ENCODE assay signal across 20 cellular contexts in the genomic region with DNA sequence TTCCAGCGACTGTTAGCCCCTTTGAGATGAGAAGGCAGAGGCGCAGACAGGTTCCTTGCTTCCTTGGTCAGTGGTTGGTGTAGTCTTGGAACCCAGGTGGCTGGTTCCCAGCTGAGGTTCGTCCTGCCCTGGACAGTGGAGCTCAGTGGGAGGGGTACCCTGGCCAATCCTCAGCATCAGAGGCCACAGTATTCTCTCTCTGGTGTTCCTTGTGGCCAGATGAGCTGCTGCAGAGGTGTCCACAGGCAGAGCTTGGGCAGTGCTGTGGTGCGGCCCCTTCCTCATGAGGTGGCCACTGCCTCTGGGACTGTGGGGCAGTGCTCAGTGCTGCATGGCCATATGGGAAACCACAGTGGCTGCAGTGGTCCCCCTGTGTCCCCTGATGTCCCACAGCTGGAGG.
"Had no signal": no experiment of that assay in that cellular context is flagged by ENCODE, and none has a peak within 500 bp of the region (broad histone marks: within the 10 kb centered on the region; RNA-seq: fewer than 3 reads in every experiment).

No MANE protein-coding gene starts in this region.

- H3K27ac Mint-ChIP-seq: activated CD8-positive, alpha-beta T cell treated with anti-CD3 and anti-CD28 coated beads, Interleukin-2, amount 10 ng/mL, durations not matched to agents 7 days and 5 days; T-helper 1 cell treated with Interleukin-12 subunit alpha and Interleukin-12 subunit beta and Interleukin-4 antibody, amounts not matched to agents 30 μg/mL and 1 μg/mL, for 36 hours had no signal

- H3K9me3 ChIP-seq: ascending aorta, body of pancreas had no signal

- H3K4me3 ChIP-seq: ascending aorta, body of pancreas had no signal

- H3K4me1 ChIP-seq: ascending aorta, body of pancreas had no signal

- H3K9me3 Mint-ChIP-seq: T-helper 1 cell treated with Interleukin-12 subunit alpha and Interleukin-12 subunit beta and Interleukin-4 antibody, amounts not matched to agents 30 μg/mL and 1 μg/mL, for 36 hours had no signal

- H3K27me3 ChIP-seq: ascending aorta, body of pancreas had no signal

- H3K4me3 Mint-ChIP-seq: activated CD8-positive, alpha-beta T cell treated with anti-CD3 and anti-CD28 coated beads, Interleukin-2, amount 10 ng/mL, durations not matched to agents 7 days and 5 days; T-helper 1 cell treated with Interleukin-12 subunit alpha and Interleukin-12 subunit beta and Interleukin-4 antibody, amounts not matched to agents 30 μg/mL and 1 μg/mL, for 36 hours had no signal

- H3K36me3 ChIP-seq: ascending aorta had no signal

- DNase-seq: activated CD4-positive, alpha-beta T cell treated with anti-CD3 and anti-CD28 coated beads for 48 hours; activated CD4-positive, alpha-beta T cell treated with anti-CD3 and anti-CD28 coated beads, Interleukin-2, amount 50 U/mL, for 4 hours; activated CD4-positive, CD25-positive, alpha-beta regulatory T cell treated with anti-CD3 and anti-CD28 coated beads, Interleukin-2, amount 50 U/mL, for 72 hours; activated CD8-positive, alpha-beta memory T cell treated with anti-CD3 and anti-CD28 coated beads, Interleukin-2, amount 50 U/mL, for 48 hours; activated CD8-positive, alpha-beta T cell treated with anti-CD3 and anti-CD28 coated beads, Interleukin-2, amount 10 ng/mL, durations not matched to agents 7 days and 5 days; activated naive CD4-positive, alpha-beta T cell treated with anti-CD3 and anti-CD28 coated beads, Interleukin-2, amount 50 U/mL, for 16 hours; activated T-cell treated with anti-CD3 and anti-CD28 coated beads, Interleukin-2, amount 50 U/mL, for 1 hour; body of pancreas; NCI-H1092; NCI-H1417; NCI-H1930; NCI-H2171; NCI-H226; NCI-H526 treated with DMSO at 0.1 percent for 48 hours; NCI-H82; NK-92 treated with Interleukin-12 subunit alpha and Interleukin-12 subunit beta, amount 100 ng/mL, for 24 hours; OCI-M1; SHP77 treated with DMSO at 0.1 percent for 48 hours had no signal

- H3K27ac ChIP-seq: ascending aorta, body of pancreas had no signal

- ATAC-seq: activated CD8-positive, alpha-beta T cell treated with anti-CD3 and anti-CD28 coated beads, Interleukin-2, amount 10 ng/mL, durations not matched to agents 7 days and 5 days; body of pancreas had no signal
